22 cellular contexts compared by ENCODE assay signal in genomic region chr11:44028816-44029506, GRCh38. TPM values are rescaled to one million over a fixed set of nuclear protein-coding genes. Genes with fewer than 3 reads are reported as not detected.
"Had no signal": no experiment of that assay in that cellular context is flagged by ENCODE, and none has a peak within 500 bp of the region (broad histone marks: within the 10 kb centered on the region; RNA-seq: fewer than 3 reads in every experiment).

No MANE protein-coding gene starts in this region.

- H3K4me3 ChIP-seq: pancreas, sigmoid colon, spleen, testis had no signal

- H3K27me3 ChIP-seq: pancreas, sigmoid colon, testis had no signal

- H3K27ac Mint-ChIP-seq: activated CD4-positive, alpha-beta T cell treated with anti-CD3 and anti-CD28 coated beads, Interleukin-2, amount 10 ng/mL, durations not matched to agents 7 days and 5 days; activated CD8-positive, alpha-beta T cell treated with anti-CD3 and anti-CD28 coated beads, Interleukin-2, amount 10 ng/mL, durations not matched to agents 7 days and 5 days; activated T-cell treated with anti-CD3 and anti-CD28 coated beads, Interleukin-2, amount 50 U/mL, for 24 hours; dendritic cell treated with granulocyte-macrophage colony-stimulating factor and Interleukin-4, amounts not matched to agents 40 ng/mL and 50 ng/mL, for 4 days; stimulated activated memory B cell treated with anti-CD40 and anti-IgM and Interleukin-4, amounts not matched to agents 10 μg/mL and 1 μg/mL and 100 μg/mL, for 72 hours; T-helper 1 cell treated with Interleukin-12 subunit alpha and Interleukin-12 subunit beta and Interleukin-4 antibody, amounts not matched to agents 30 μg/mL and 1 μg/mL, for 36 hours had no signal

- DNase-seq: activated CD4-positive, alpha-beta T cell treated with anti-CD3 and anti-CD28 coated beads, Interleukin-2, amount 10 ng/mL, durations not matched to agents 7 days and 5 days; activated CD8-positive, alpha-beta T cell treated with anti-CD3 and anti-CD28 coated beads, Interleukin-2, amount 10 ng/mL, durations not matched to agents 7 days and 5 days; activated naive CD4-positive, alpha-beta T cell treated with anti-CD3 and anti-CD28 coated beads, Interleukin-2, amount 50 U/mL, for 16 hours; activated T-cell treated with anti-CD3 and anti-CD28 coated beads, Interleukin-2, amount 50 U/mL, for 24 hours; effector CD8-positive, alpha-beta T cell; hypothalamus; midbrain; pancreas; sigmoid colon; spleen; stimulated activated CD4-positive, alpha-beta T cell treated with anti-CD3 and anti-CD28 coated beads, Interleukin-4, amount 100 ng/mL, for 4 hours; testis had no signal

- H3K4me1 ChIP-seq: spleen had no signal

- H3K4me1 Mint-ChIP-seq: activated CD4-positive, alpha-beta T cell treated with anti-CD3 and anti-CD28 coated beads, Interleukin-2, amount 10 ng/mL, durations not matched to agents 7 days and 5 days; stimulated activated memory B cell treated with anti-CD40 and anti-IgM and Interleukin-4, amounts not matched to agents 10 μg/mL and 1 μg/mL and 100 μg/mL, for 72 hours had no signal

- H3K9me3 ChIP-seq: pancreas, sigmoid colon, testis had no signal

- H3K36me3 Mint-ChIP-seq: stimulated activated memory B cell treated with anti-CD40 and anti-IgM and Interleukin-4, amounts not matched to agents 10 μg/mL and 1 μg/mL and 100 μg/mL, for 72 hours had no signal

- H3K27ac ChIP-seq: pancreas, spleen had no signal

- H3K9me3 Mint-ChIP-seq: activated CD4-positive, alpha-beta T cell treated with anti-CD3 and anti-CD28 coated beads, Interleukin-2, amount 10 ng/mL, durations not matched to agents 7 days and 5 days; T-helper 1 cell treated with Interleukin-12 subunit alpha and Interleukin-12 subunit beta and Interleukin-4 antibody, amounts not matched to agents 30 μg/mL and 1 μg/mL, for 36 hours had no signal

- H3K4me3 Mint-ChIP-seq: activated CD4-positive, alpha-beta T cell treated with anti-CD3 and anti-CD28 coated beads, Interleukin-2, amount 10 ng/mL, durations not matched to agents 7 days and 5 days; activated CD8-positive, alpha-beta T cell treated with anti-CD3 and anti-CD28 coated beads, Interleukin-2, amount 10 ng/mL, durations not matched to agents 7 days and 5 days; activated T-cell treated with anti-CD3 and anti-CD28 coated beads, Interleukin-2, amount 50 U/mL, for 24 hours; dendritic cell treated with granulocyte-macrophage colony-stimulating factor and Interleukin-4, amounts not matched to agents 40 ng/mL and 50 ng/mL, for 4 days; stimulated activated memory B cell treated with anti-CD40 and anti-IgM and Interleukin-4, amounts not matched to agents 10 μg/mL and 1 μg/mL and 100 μg/mL, for 72 hours; T-helper 1 cell treated with Interleukin-12 subunit alpha and Interleukin-12 subunit beta and Interleukin-4 antibody, amounts not matched to agents 30 μg/mL and 1 μg/mL, for 36 hours had no signal

- H3K36me3 ChIP-seq: pancreas, sigmoid colon, spleen had no signal

RNA-seq across cellular contexts. Expression of gene ACCSL, which starts 18.8 kb away (rescaled TPM):
- total RNA-seq: activated CD4-positive, alpha-beta T cell treated with anti-CD3 and anti-CD28 coated beads, Interleukin-2, amount 10 ng/mL, durations not matched to agents 7 days and 5 days; activated CD8-positive, alpha-beta T cell treated with anti-CD3 and anti-CD28 coated beads, Interleukin-2, amount 10 ng/mL, durations not matched to agents 7 days and 5 days; astrocyte; bronchial epithelial cell; cerebellum; endothelial cell of umbilical vein; glomerular endothelial cell; lung microvascular endothelial cell; myocyte; pancreas had no signal
